In genomic region chr1:145465405-145466144, GRCh38 we compare ENCODE assay signal across 7 cellular contexts. TPM values are rescaled to one million over a fixed set of nuclear protein-coding genes. Genes with fewer than 3 reads are reported as not detected.
DNase-seq lines count a peak whose midpoint lies in the region; ATAC-seq and TF ChIP-seq lines count a peak whose summit lies in the region.
"Not testable (repeated sequence)": the region's sequence is repeated elsewhere in the genome, so short reads cannot be mapped to it uniquely, and the experiment has no call there.

No MANE protein-coding gene starts in this region.

- not testable (repeated sequence) for H3K36me3 ChIP-seq in ascending aorta; hepatocyte (replicated peaks; ENCODE audit: insufficient read depth, low read depth)

- 1% methylated on average over 16 of the region's 35 CpGs for WGBS in hepatocyte (ENCODE audit: low lambda C conversion rate, missing lambda C conversion rate)

- H4K20me1 ChIP-seq in hepatocyte (ENCODE audit: insufficient read depth, poor library complexity, severe bottlenecking), result not testable (repeated sequence)

- TF ChIP-seq CTCF in ascending aorta (IDR thresholded peaks at IDR 0.05); hepatocyte (IDR thresholded peaks at IDR 0.05; ENCODE audit: poor library complexity): not testable (repeated sequence)

- not testable (repeated sequence) for H3K9me3 ChIP-seq in ascending aorta; hepatocyte (ENCODE audit: low read depth)

- DNase-seq in NCI-H1930 (lab: John Stamatoyannopoulos, UW) (peak; percentile 46 to 92), T-helper 22 cell (ENCODE audit: low read depth) (peak; percentile 61), ascending aorta (ENCODE audit: low spot score in 2 of 2) (peak; percentile 15 to 80), hepatocyte (ENCODE audit: low spot score) (peak; percentile 77)
- DNase-seq in sciatic nerve (ENCODE audit: low spot score), result not testable (repeated sequence)

- not testable (repeated sequence) for H3K9me2 ChIP-seq in hepatocyte (replicated peaks; ENCODE audit: insufficient read depth)

- H3K4me3 ChIP-seq in ascending aorta, result peak overlapping the region; percentile 51 to 59
- peak overlapping the region; percentile 8 for H3K4me3 ChIP-seq in hepatocyte

- not testable (repeated sequence) for H3K27me3 ChIP-seq in ascending aorta, hepatocyte

- not testable (repeated sequence) for H3K4me1 ChIP-seq in ascending aorta; hepatocyte (ENCODE audit: insufficient read depth)

- H3K79me2 ChIP-seq in hepatocyte, result not testable (repeated sequence)

- intact Hi-C loops in ascending aorta (cut with DNase I); sciatic nerve (cut with DNase I): not testable (repeated sequence)

- H2AFZ ChIP-seq in hepatocyte, result peak overlapping the region; percentile 3

- ATAC-seq in GM18511 (IDR thresholded peaks at IDR 0.05; ENCODE audit: unreplicated experiment), result peak; percentile 83
- ATAC-seq in HG02938 (IDR thresholded peaks at IDR 0.05; ENCODE audit: unreplicated experiment), result peak; percentile 82
- peak; percentile 93 for ATAC-seq in sciatic nerve

- peak overlapping the region; percentile 77 for H3K4me2 ChIP-seq in hepatocyte

- H3K27ac ChIP-seq in ascending aorta, result not testable (repeated sequence)
- peak overlapping the region; percentile 3 for H3K27ac ChIP-seq in hepatocyte

RNA-seq across cellular contexts. Expression of gene NBPF20, which starts 40.2 kb away (rescaled TPM):
- 2.0 TPM for total RNA-seq in ascending aorta
- total RNA-seq in hepatocyte, result 3.4 and 4.0 TPM in 2 replicates
- polyA plus RNA-seq in hepatocyte, result 1.3 and 1.5 TPM in 2 replicates
- total RNA-seq in sciatic nerve, result 4.7 TPM
